In genomic region chr17:35807371-35808144, GRCh38 we compare ENCODE assay signal across 13 cellular contexts. TPM values are rescaled to one million over a fixed set of nuclear protein-coding genes. Genes with fewer than 3 reads are reported as not detected.
DNase-seq lines count a peak whose midpoint lies in the region; ATAC-seq, FAIRE-seq and TF ChIP-seq lines count a peak whose summit lies in the region.
"Had no signal": no experiment of that assay in that cellular context is flagged by ENCODE, and none has a peak within 500 bp of the region (broad histone marks: within the 10 kb centered on the region; RNA-seq: fewer than 3 reads in every experiment).

No MANE protein-coding gene starts in this region.

- CTCF ChIA-PET in H1 (lab: Charles Lee; ENCODE audit: partially characterized antibody): interaction anchor here (0.6 to 6.6 kb wide), 15 partner anchors 8 to 1390 kb away, joined by 3 to 107 read pairs (median 5); partner anchors contain the start of gene MMP28

- H3K4me3 Mint-ChIP-seq in T-helper 2 cell treated with Interferon-gamma antibody and Interleukin-4, amounts not matched to agents 5 μg/mL and 100 μg/mL, for 36 hours: peak overlapping the region; percentile 90
- peak overlapping the region; percentile 11 for H3K4me3 Mint-ChIP-seq in progenitor cell of endocrine pancreas (ENCODE audit: low read depth)

- no peak overlapping the region for H2BK120ac ChIP-seq in H1 (replicated peaks; ENCODE audit: low read depth, low read length)

- H3K4ac ChIP-seq in H1 (replicated peaks; ENCODE audit: insufficient read length, low read depth, low read length): no peak overlapping the region

- no peak overlapping the region for H4K91ac ChIP-seq in H1 (replicated peaks; ENCODE audit: insufficient read length, low read length)

- no peaks in the 10 kb centered on the region for H3K27me3 Mint-ChIP-seq in T-helper 2 cell treated with Interferon-gamma antibody and Interleukin-4, amounts not matched to agents 5 μg/mL and 100 μg/mL, for 36 hours (ENCODE audit: low read depth)
- peaks cover 11% of the 10 kb centered on the region for H3K27me3 Mint-ChIP-seq in progenitor cell of endocrine pancreas

- H3K9me3 ChIP-seq in H1 (ENCODE audit: insufficient read depth in 2 of 2, low read depth in 1 of 2, low read length in 1 of 2) (no peaks in the 10 kb centered on the region), HAP-1 (no peaks in the 10 kb centered on the region)
- H3K9me3 ChIP-seq: adrenal gland, heart right ventricle had no signal

- no peak overlapping the region for H4K5ac ChIP-seq in H1 (ENCODE audit: insufficient read length, low read depth, low read length)

- H3K27ac Mint-ChIP-seq in T-helper 2 cell treated with Interferon-gamma antibody and Interleukin-4, amounts not matched to agents 5 μg/mL and 100 μg/mL, for 36 hours: peak overlapping the region; percentile 93
- H3K27ac Mint-ChIP-seq in progenitor cell of endocrine pancreas: no peak overlapping the region

- POLR2A ChIA-PET in H1 (lab: Charles Lee; ENCODE audit: partially characterized antibody): interaction anchor here (0.6 to 5.8 kb wide), 17 partner anchors 8 to 194 kb away, joined by 3 to 62 read pairs (median 7); partner anchors contain the start of genes MMP28 and RASL10B

- TF ChIP-seq EP300 in H1 (IDR thresholded peaks at IDR 0.05; ENCODE audit: borderline replicate concordance in 1 of 2, low read depth in 2 of 2, low read length in 2 of 2): no peak

- no peak for TF ChIP-seq RAD21 in H1 (IDR thresholded peaks at IDR 0.05 in 1 of 2, conservative IDR thresholded peaks at IDR 0.05 in 1 of 2; ENCODE audit: low read depth in 2 of 2, low read length in 2 of 2)

- H3K56ac ChIP-seq in H1 (replicated peaks; ENCODE audit: insufficient read length, low read depth, low read length): no peak overlapping the region

- no peaks in the 10 kb centered on the region for H3K27me3 ChIP-seq in H1 (replicated peaks in 1 of 4; ENCODE audit: control insufficient read depth in 3 of 4, extremely low read depth in 1 of 4, insufficient read depth in 3 of 4, low read length in 3 of 4)
- H3K27me3 ChIP-seq in HAP-1 (ENCODE audit: low read depth): no peaks in the 10 kb centered on the region
- H3K27me3 ChIP-seq: adrenal gland, heart right ventricle had no signal

- no peaks in the 10 kb centered on the region for H3K9me3 Mint-ChIP-seq in T-helper 2 cell treated with Interferon-gamma antibody and Interleukin-4, amounts not matched to agents 5 μg/mL and 100 μg/mL, for 36 hours
- H3K9me3 Mint-ChIP-seq in progenitor cell of endocrine pancreas (ENCODE audit: low read depth): no peaks in the 10 kb centered on the region

- no peak for FAIRE-seq in H1 (lab: Jason Lieb, UNC)
- FAIRE-seq: A204.1 had no signal

- H3K4me3 ChIP-seq in H1 (ENCODE audit: extremely low read depth in 1 of 4, insufficient read depth in 2 of 4, low read depth in 3 of 4, low read length in 4 of 4): no peak overlapping the region
- no peak overlapping the region for H3K4me3 ChIP-seq in HAP-1

- no peak for TF ChIP-seq CTCF in H1 (IDR thresholded peaks at IDR 0.05; ENCODE audit: control extremely low read depth in 1 of 3, insufficient read depth in 1 of 3, low read depth in 1 of 3, low read length in 3 of 3)
- TF ChIP-seq CTCF in progenitor cell of endocrine pancreas (IDR thresholded peaks at IDR 0.05; ENCODE audit: unreplicated experiment): no peak

- no peak for DNase-seq in T-helper 2 cell treated with Interferon-gamma antibody and Interleukin-4, amounts not matched to agents 5 μg/mL and 100 μg/mL, for 36 hours (ENCODE audit: low spot score)
- no peak for DNase-seq in T-helper 2 cell
- DNase-seq in RPMI7951 (ENCODE audit: low read depth): peak; percentile 31
- DNase-seq in H1 (ENCODE audit: low read depth in 1 of 2, low spot score in 2 of 2): no peak
- DNase-seq in progenitor cell of endocrine pancreas (ENCODE audit: low spot score, unreplicated experiment): no peak
- no peak for DNase-seq in SKM-1 treated with dmso at 0.1 percent for 144 hours (lab: John Stamatoyannopoulos, UW; ENCODE audit: unreplicated experiment)
- DNase-seq in HAP-1 (ENCODE audit: low spot score in 2 of 2): no peak
- DNase-seq: heart right ventricle, NCI-H2171 treated with DMSO at 0.1 percent for 48 hours, nucleus accumbens had no signal

- H4K8ac ChIP-seq in H1 (ENCODE audit: extremely low read depth, insufficient read depth, low read length): no peak overlapping the region

- no peak for TF ChIP-seq POLR2A in H1 (IDR thresholded peaks at IDR 0.05; ENCODE audit: control extremely low read depth in 1 of 2, low read depth in 2 of 2, low read length in 2 of 2)

- H3K79me2 ChIP-seq in H1 (ENCODE audit: control insufficient read depth in 1 of 2, insufficient read depth in 2 of 2, low read length in 2 of 2): peaks cover 17 to 32% of the 10 kb centered on the region in 2 experiments

- H3K9ac ChIP-seq in H1 (replicated peaks in 1 of 4; ENCODE audit: extremely low read depth in 1 of 4, low read depth in 3 of 4, low read length in 3 of 4): no peak overlapping the region

- H3K79me1 ChIP-seq in H1 (ENCODE audit: low read depth, low read length): no peaks in the 10 kb centered on the region

- peaks cover 40% of the 10 kb centered on the region for H3K4me1 Mint-ChIP-seq in T-helper 2 cell treated with Interferon-gamma antibody and Interleukin-4, amounts not matched to agents 5 μg/mL and 100 μg/mL, for 36 hours (ENCODE audit: low read depth)
- peaks cover 9% of the 10 kb centered on the region for H3K4me1 Mint-ChIP-seq in progenitor cell of endocrine pancreas (ENCODE audit: low read depth)

- H3K4me1 ChIP-seq in H1 (replicated peaks in 1 of 4; ENCODE audit: control insufficient read depth in 3 of 4, insufficient read depth in 4 of 4, low read length in 3 of 4): peaks cover 0 to 10% (median 0%) of the 10 kb centered on the region in 4 experiments; a peak in 3 of 7 replicates
- H3K4me1 ChIP-seq in HAP-1: peaks cover 15% of the 10 kb centered on the region

- H2BK5ac ChIP-seq in H1 (ENCODE audit: low read depth, low read length): 0 out of 2 replicates have a peak overlapping the region, but pooled peaks have one; percentile 82

- in situ Hi-C loops in HAP-1 (cut with MboI; ENCODE audit: low sequenced_read_pairs): loop anchor here (5.0 kb wide), 1 partner anchor 45 kb away; the partner anchor contains the start of gene C17orf50

- no peak overlapping the region for H3K18ac ChIP-seq in H1 (ENCODE audit: extremely low read depth, low read length)

- no peak overlapping the region for H3K23ac ChIP-seq in H1 (ENCODE audit: insufficient read length)

- peak overlapping the region; percentile 54; the same call in 1 of the 2 replicates for H2AK5ac ChIP-seq in H1 (ENCODE audit: low read depth, low read length)

- H4K20me1 ChIP-seq in H1 (replicated peaks in 1 of 2; ENCODE audit: control insufficient read depth in 1 of 2, insufficient read depth in 2 of 2, low read length in 2 of 2): peaks cover 7 to 14% of the 10 kb centered on the region in 2 experiments

- no peak overlapping the region for H3K27ac ChIP-seq in H1 (ENCODE audit: low read depth, low read length)

- H3K4me2 ChIP-seq in H1 (ENCODE audit: insufficient read depth in 1 of 2, low read depth in 2 of 2, low read length in 2 of 2): peak overlapping the region in 1 of 2 experiments; percentile 69; a peak in 1 of 4 replicates

- H3K14ac ChIP-seq in H1 (ENCODE audit: insufficient read length): no peak overlapping the region

- no peak overlapping the region for H2BK12ac ChIP-seq in H1 (ENCODE audit: low read depth, low read length)

- no peak overlapping the region for H2BK20ac ChIP-seq in H1 (ENCODE audit: low read length)

- H2AFZ ChIP-seq in H1 (ENCODE audit: low read length): no peak overlapping the region

- H2BK15ac ChIP-seq in H1 (ENCODE audit: low read length): 0 out of 2 replicates have a peak overlapping the region, but pooled peaks have one; percentile 46

- peaks cover 4% of the 10 kb centered on the region for H3K36me3 Mint-ChIP-seq in T-helper 2 cell treated with Interferon-gamma antibody and Interleukin-4, amounts not matched to agents 5 μg/mL and 100 μg/mL, for 36 hours (ENCODE audit: low read depth)
- no peaks in the 10 kb centered on the region for H3K36me3 Mint-ChIP-seq in progenitor cell of endocrine pancreas (ENCODE audit: insufficient read depth)

- 87% methylated on average over 7 of the region's 7 CpGs; no CpG with 5 or more reads in 1 of the 2 experiments for WGBS in H1 (ENCODE audit: extremely low coverage in 1 of 2, insufficient coverage in 1 of 2, insufficient read length in 1 of 2, insufficient replicate concordance in 2 of 2, low coverage in 1 of 2, low lambda C conversion rate in 2 of 2, missing lambda C conversion rate in 1 of 2), 2 experiments

- H3K36me3 ChIP-seq in H1 (ENCODE audit: control insufficient read depth in 2 of 4, insufficient read depth in 4 of 4, low read length in 3 of 4) (peaks cover 0 to 4% (median 0%) of the 10 kb centered on the region in 4 experiments; a peak in 1 of 8 replicates), HAP-1 (replicated peaks) (no peaks in the 10 kb centered on the region)
- H3K36me3 ChIP-seq: adrenal gland, heart right ventricle had no signal

- H3K23me2 ChIP-seq in H1 (ENCODE audit: low read depth, low read length): peaks cover 13% of the 10 kb centered on the region

- ATAC-seq in GM21423 (IDR thresholded peaks at IDR 0.05; ENCODE audit: unreplicated experiment): no peak
- ATAC-seq: heart right ventricle had no signal

RNA-seq across cellular contexts. Expression of gene TAF15, which starts 1.7 kb away (rescaled TPM):
- total RNA-seq in RPMI7951 (2014; rRNA removed; shearing (Covaris generic)): 14.0 and 15.3 TPM in 2 replicates
- 323 and 338 TPM in 2 replicates for total RNA-seq in H1 (2021; fragmentation: NEBNext Ultra II Directional; extraction: Animal tissue kit (Norgen Biotek cat#: 25700))
- polyA plus RNA-seq in H1 (2011; rRNA removed): 62.8 and 80.1 TPM in 2 replicates
- 100.0 TPM for polyA plus RNA-seq in H1 (2011; cell fraction: cytosol; rRNA removed)
- polyA plus RNA-seq in H1 (2011; cell fraction: nucleus; rRNA removed): 115 TPM
- polyA plus RNA-seq in H1 (2012, experiment 1 of 2): 333 to 440 TPM (median 380 TPM) in 4 replicates
- polyA plus RNA-seq in H1 (2012, experiment 2 of 2): 59.6 TPM
- polyA plus RNA-seq in H1 (2013, experiment 1 of 2): 172 TPM
- 171 TPM for polyA plus RNA-seq in H1 (2013, experiment 2 of 2)
- polyA minus RNA-seq in H1 (2011; rRNA and poly(A)+ RNA removed): 88.8 and 170 TPM in 2 replicates
- polyA minus RNA-seq in H1 (2011; cell fraction: cytosol; rRNA and poly(A)+ RNA removed): 94.0 TPM
- 167 TPM for polyA minus RNA-seq in H1 (2011; cell fraction: nucleus; rRNA and poly(A)+ RNA removed)
- total RNA-seq in progenitor cell of endocrine pancreas: 282 and 287 TPM in 2 replicates

RNA-seq across cellular contexts. Expression of gene MMP28, which starts 12.1 kb away (rescaled TPM):
- total RNA-seq in RPMI7951 (2014; rRNA removed; shearing (Covaris generic)): not detected in 2 replicates
- total RNA-seq in H1 (2021; fragmentation: NEBNext Ultra II Directional; extraction: Animal tissue kit (Norgen Biotek cat#: 25700)): not detected in 2 replicates
- 0.06 TPM in 1 of 2 replicates, not detected in the other for polyA plus RNA-seq in H1 (2011; rRNA removed)
- not detected for polyA plus RNA-seq in H1 (2011; cell fraction: cytosol; rRNA removed)
- polyA plus RNA-seq in H1 (2011; cell fraction: nucleus; rRNA removed): not detected
- polyA plus RNA-seq in H1 (2012, experiment 1 of 2): not detected in 4 replicates
- polyA plus RNA-seq in H1 (2012, experiment 2 of 2): not detected
- 0.08 TPM for polyA plus RNA-seq in H1 (2013, experiment 1 of 2)
- polyA plus RNA-seq in H1 (2013, experiment 2 of 2): not detected
- polyA minus RNA-seq in H1 (2011; rRNA and poly(A)+ RNA removed): not detected in 2 replicates
- not detected for polyA minus RNA-seq in H1 (2011; cell fraction: cytosol; rRNA and poly(A)+ RNA removed)
- 1.4 TPM for polyA minus RNA-seq in H1 (2011; cell fraction: nucleus; rRNA and poly(A)+ RNA removed)
- 0.53 TPM in 1 of 2 replicates, not detected in the other for total RNA-seq in progenitor cell of endocrine pancreas

RNA-seq across cellular contexts. Expression of gene C17orf50, which starts 46.9 kb away (rescaled TPM):
- not detected in 2 replicates for total RNA-seq in RPMI7951 (2014; rRNA removed; shearing (Covaris generic))
- total RNA-seq in H1 (2021; fragmentation: NEBNext Ultra II Directional; extraction: Animal tissue kit (Norgen Biotek cat#: 25700)): not detected in 2 replicates
- polyA plus RNA-seq in H1 (2011; rRNA removed): 0.08 and 0.12 TPM in 2 replicates
- not detected for polyA plus RNA-seq in H1 (2011; cell fraction: cytosol; rRNA removed)
- polyA plus RNA-seq in H1 (2011; cell fraction: nucleus; rRNA removed): 0.26 TPM
- polyA plus RNA-seq in H1 (2012, experiment 1 of 2): not detected in 4 replicates
- not detected for polyA plus RNA-seq in H1 (2012, experiment 2 of 2)
- polyA plus RNA-seq in H1 (2013, experiment 1 of 2): 0.06 TPM
- 0.06 TPM for polyA plus RNA-seq in H1 (2013, experiment 2 of 2)
- not detected in 2 replicates for polyA minus RNA-seq in H1 (2011; rRNA and poly(A)+ RNA removed)
- polyA minus RNA-seq in H1 (2011; cell fraction: cytosol; rRNA and poly(A)+ RNA removed): not detected
- polyA minus RNA-seq in H1 (2011; cell fraction: nucleus; rRNA and poly(A)+ RNA removed): 0.70 TPM
- not detected in 2 replicates for total RNA-seq in progenitor cell of endocrine pancreas
- total RNA-seq: heart right ventricle had no signal
- polyA plus RNA-seq: heart right ventricle had no signal

RNA-seq across cellular contexts. Expression of gene GAS2L2, which starts 54.5 kb away (rescaled TPM):
- not detected in 2 replicates for total RNA-seq in RPMI7951 (2014; rRNA removed; shearing (Covaris generic))
- total RNA-seq in H1 (2021; fragmentation: NEBNext Ultra II Directional; extraction: Animal tissue kit (Norgen Biotek cat#: 25700)): 0.13 TPM in 1 of 2 replicates, not detected in the other
- polyA plus RNA-seq in H1 (2011; rRNA removed): 0.09 TPM in 2 replicates
- 0.12 TPM for polyA plus RNA-seq in H1 (2011; cell fraction: cytosol; rRNA removed)
- polyA plus RNA-seq in H1 (2011; cell fraction: nucleus; rRNA removed): 0.20 TPM
- polyA plus RNA-seq in H1 (2012, experiment 1 of 2): 0.15 to 0.18 TPM (median 0.17 TPM) in 3 of 4 replicates, not detected in the other
- polyA plus RNA-seq in H1 (2012, experiment 2 of 2): not detected
- 0.06 TPM for polyA plus RNA-seq in H1 (2013, experiment 1 of 2)
- polyA plus RNA-seq in H1 (2013, experiment 2 of 2): not detected
- 0.06 TPM in 1 of 2 replicates, not detected in the other for polyA minus RNA-seq in H1 (2011; rRNA and poly(A)+ RNA removed)
- polyA minus RNA-seq in H1 (2011; cell fraction: cytosol; rRNA and poly(A)+ RNA removed): not detected
- 0.30 TPM for polyA minus RNA-seq in H1 (2011; cell fraction: nucleus; rRNA and poly(A)+ RNA removed)
- 0.10 and 0.11 TPM in 2 replicates for total RNA-seq in progenitor cell of endocrine pancreas

Comparison
In these comparisons a context has a peak if more than half of its experiments do, and no peak if none do; other contexts are left out.
1. RNA of gene TAF15, which starts 1.7 kb away (total RNA-seq): 323 to 338 TPM in H1 and 282 to 287 TPM in progenitor cell of endocrine pancreas; 14.0 to 15.3 TPM in RPMI7951; every median in the first group is over 10 times any median in the second.